8 cellular contexts compared by ENCODE assay signal in genomic region chr2:37934591-37935513, GRCh38. TPM values are rescaled to one million over a fixed set of nuclear protein-coding genes. Genes with fewer than 3 reads are reported as not detected.
DNase-seq lines count a peak whose midpoint lies in the region; ATAC-seq, FAIRE-seq and TF ChIP-seq lines count a peak whose summit lies in the region.

No MANE protein-coding gene starts in this region.

- in situ Hi-C loops in HepG2 (cut with HindIII; ENCODE audit: extremely low pct_ligation_motif_present, low pct_unique_long_range_greater_than_20kb) = no loop called here

- no TSS peak for BruUV-seq in HepG2 (replicated peaks; lab: Mats Ljungman, UMichigan)

- H3K79me2 ChIP-seq in KMS-11 (ENCODE audit: insufficient read depth, low read depth) (no peaks in the 10 kb centered on the region), HepG2 (ENCODE audit: insufficient read depth, low read length) (no peaks in the 10 kb centered on the region)

- WGBS in HepG2 (ENCODE audit: low lambda C conversion rate) = 80% methylated on average over 7 of the region's 7 CpGs
- WGBS in esophagus squamous epithelium, 2 donors = 52 to 57% methylated on average over 7 of the region's 7 CpGs

- CTCF ChIA-PET in HepG2 (lab: Yijun Ruan, JAX; ENCODE audit: low intra/inter-chr PET ratio, low total read pairs) = no interaction called here

- POLR2A ChIA-PET in HepG2 (lab: Yijun Ruan, JAX) = interaction anchor here (1.7 kb wide), 1 partner anchor 10 kb away, joined by 9 read pairs; the partner anchor contains the start of gene RMDN2

- peak; percentile 86 for ATAC-seq in GM18858 (IDR thresholded peaks at IDR 0.05; ENCODE audit: unreplicated experiment)
- peak; percentile 80 for ATAC-seq in GM21737 (IDR thresholded peaks at IDR 0.05; ENCODE audit: unreplicated experiment)
- no peak for ATAC-seq in HepG2
- ATAC-seq in sciatic nerve = no peak

- H3K27ac ChIP-seq in KMS-11 (no peak overlapping the region), HepG2 (ENCODE audit: extremely low read length, insufficient read depth, low read length) (no peak overlapping the region), esophagus squamous epithelium (no peak overlapping the region)

- peak; percentile 61 for FAIRE-seq in HepG2 (lab: Jason Lieb, UNC)

- no peak for TF ChIP-seq EP300 in HepG2 (IDR thresholded peaks at IDR 0.05; ENCODE audit: low read depth in 2 of 2, low read length in 2 of 2)
- no peak for TF ChIP-seq EP300 in HepG2 (CRISPR knock-in tag; IDR thresholded peaks at IDR 0.05; ENCODE audit: borderline replicate concordance)

- H3K9ac ChIP-seq in KMS-11 = no peak overlapping the region
- H3K9ac ChIP-seq in HepG2 (ENCODE audit: insufficient read depth, low read depth, low read length) = no peak overlapping the region

- TF ChIP-seq POLR2A in HepG2 (IDR thresholded peaks at IDR 0.05; ENCODE audit: insufficient read depth in 1 of 2, low read depth in 2 of 2, low read length in 2 of 2) = no peak
- TF ChIP-seq POLR2A in esophagus squamous epithelium (IDR thresholded peaks at IDR 0.05) = no peak

- no peak overlapping the region for H2AFZ ChIP-seq in KMS-11 (ENCODE audit: low read depth)
- H2AFZ ChIP-seq in HepG2 (ENCODE audit: low read length) = no peak overlapping the region

- intact Hi-C loops in HepG2 (cut with micrococcal nuclease; ENCODE audit: unreplicated experiment) (no loop called here), esophagus squamous epithelium (cut with DNase I) (no loop called here), sciatic nerve (cut with DNase I) (no loop called here)

- TF ChIP-seq CTCF in KMS-11 (conservative IDR thresholded peaks at IDR 0.05; ENCODE audit: low read depth, low read length) = no peak
- no peak for TF ChIP-seq CTCF in HepG2 (CRISPR knock-in tag; IDR thresholded peaks at IDR 0.05)
- TF ChIP-seq CTCF in esophagus squamous epithelium (IDR thresholded peaks at IDR 0.05) = no peak

- H4K20me1 ChIP-seq in KMS-11 (ENCODE audit: insufficient read depth) (no peaks in the 10 kb centered on the region), HepG2 (ENCODE audit: insufficient read depth, low read length) (no peaks in the 10 kb centered on the region)

- no peak for TF ChIP-seq RAD21 in HepG2 (CRISPR knock-in tag; IDR thresholded peaks at IDR 0.05)

- H3K4me1 ChIP-seq in KMS-11 (ENCODE audit: low read depth, poor library complexity, severe bottlenecking) = peaks cover 25% of the 10 kb centered on the region
- H3K4me1 ChIP-seq in HepG2 (ENCODE audit: insufficient read depth, low read length) = 0 out of 2 replicates have a peak, but pooled peaks cover 1% of the 10 kb centered on the region
- H3K4me1 ChIP-seq in esophagus squamous epithelium = peaks cover 0 to 3% (median 0%) of the 10 kb centered on the region in 3 donors

- H3K27me3 ChIP-seq in KMS-11 (ENCODE audit: insufficient read depth, low read depth) = no peaks in the 10 kb centered on the region
- no peaks in the 10 kb centered on the region for H3K27me3 ChIP-seq in HepG2 (ENCODE audit: control insufficient read depth in 1 of 2, insufficient read depth in 2 of 2, low read length in 2 of 2)
- no peaks in the 10 kb centered on the region for H3K27me3 ChIP-seq in esophagus squamous epithelium

- H3K36me3 ChIP-seq in KMS-11 (ENCODE audit: insufficient read depth) = no peaks in the 10 kb centered on the region
- H3K36me3 ChIP-seq in HepG2 (replicated peaks in 1 of 2; ENCODE audit: control insufficient read depth in 1 of 2, insufficient read depth in 2 of 2, low read length in 2 of 2) = no peaks in the 10 kb centered on the region
- H3K36me3 ChIP-seq in esophagus squamous epithelium = peaks cover 0 to 8% (median 0%) of the 10 kb centered on the region in 3 donors

- DNase-seq in HepG2 (ENCODE audit: low spot score) = no peak
- DNase-seq in stimulated activated CD4-positive, alpha-beta T cell treated with anti-CD3 and anti-CD28 coated beads, Interleukin-2, amount 100 ng/mL, for 48 hours = no peak
- no peak for DNase-seq in esophagus squamous epithelium (lab: John Stamatoyannopoulos, UW)
- no peak for DNase-seq in sciatic nerve (ENCODE audit: low spot score)
- no peak for DNase-seq in NCI-H748 treated with DMSO at 0.1 percent for 48 hours (lab: John Stamatoyannopoulos, UW)

- no peaks in the 10 kb centered on the region for H3K9me3 ChIP-seq in HepG2 (ENCODE audit: low read length)
- no peaks in the 10 kb centered on the region for H3K9me3 ChIP-seq in esophagus squamous epithelium

- H3K4me2 ChIP-seq in KMS-11 (peak overlapping the region; percentile 61), HepG2 (ENCODE audit: low read depth, low read length) (no peak overlapping the region)

- H3K4me3 ChIP-seq in KMS-11 (IDR thresholded peaks at IDR 0.05; ENCODE audit: insufficient read depth, low read depth, low read length) (peak overlapping the region; percentile 67), HepG2 (replicated peaks in 1 of 3; ENCODE audit: insufficient read depth in 1 of 3, low read depth in 2 of 3, low read length in 3 of 3) (no peak overlapping the region), esophagus squamous epithelium (peak overlapping the region in 1 of 4 donors; percentile 18)

TF ChIP-seq in HepG2, 621 proteins besides CTCF, POLR2A, EP300 and RAD21 (continues in another document):
- TF ChIP-seq ZNF549 (CRISPR knock-in tag; IDR thresholded peaks at IDR 0.05) = no peak
- no peak for TF ChIP-seq ZC3H4 (CRISPR knock-in tag; IDR thresholded peaks at IDR 0.05; ENCODE audit: borderline replicate concordance)
- no peak for TF ChIP-seq ZNF234 (CRISPR knock-in tag; conservative IDR thresholded peaks at IDR 0.05)
- TF ChIP-seq ZNF776 (CRISPR knock-in tag; IDR thresholded peaks at IDR 0.05) = no peak
- no peak for TF ChIP-seq NR3C1 (CRISPR knock-in tag; IDR thresholded peaks at IDR 0.05)
- TF ChIP-seq SATB2 (CRISPR knock-in tag; IDR thresholded peaks at IDR 0.05) = no peak
- TF ChIP-seq ZBTB43 (CRISPR knock-in tag; conservative IDR thresholded peaks at IDR 0.05) = no peak
- no peak for TF ChIP-seq ZNF740 (CRISPR knock-in tag; IDR thresholded peaks at IDR 0.05)
- TF ChIP-seq MATR3 (CRISPR knock-in tag; IDR thresholded peaks at IDR 0.05) = no peak
- TF ChIP-seq GRHL1 (CRISPR knock-in tag; conservative IDR thresholded peaks at IDR 0.05) = no peak
- TF ChIP-seq KLF6 (CRISPR knock-in tag; IDR thresholded peaks at IDR 0.05) = no peak
- no peak for TF ChIP-seq ZSCAN12 (CRISPR knock-in tag; IDR thresholded peaks at IDR 0.05)
- TF ChIP-seq ZNF703 (CRISPR knock-in tag; IDR thresholded peaks at IDR 0.05; ENCODE audit: borderline replicate concordance) = no peak

RNA-seq across cellular contexts. Expression of gene RMDN2, which starts 9.8 kb away (rescaled TPM):
- total RNA-seq in HepG2 (2016; rRNA removed; fragmentation: Illumina TruSeq; extraction: Trizol) = 4.7 and 8.9 TPM in 2 replicates
- 15.2 and 18.1 TPM in 2 replicates for total RNA-seq in HepG2 (2016; cell fraction: cytosol; rRNA removed; fragmentation: Illumina TruSeq; extraction: Trizol; ENCODE audit: low read depth)
- total RNA-seq in HepG2 (2016; cell fraction: insoluble cytoplasmic fraction; rRNA removed; fragmentation: Illumina TruSeq; extraction: Trizol) = 5.3 and 9.6 TPM in 2 replicates
- total RNA-seq in HepG2 (2016; cell fraction: membrane; rRNA removed; fragmentation: Illumina TruSeq; extraction: Trizol) = 6.2 and 8.7 TPM in 2 replicates
- total RNA-seq in HepG2 (2016; cell fraction: nucleus; rRNA removed; fragmentation: Illumina TruSeq; extraction: Trizol) = 19.6 and 19.9 TPM in 2 replicates
- 1.9 and 2.3 TPM in 2 replicates for polyA plus RNA-seq in HepG2 (2011; rRNA removed)
- polyA plus RNA-seq in HepG2 (2011; cell fraction: cytosol; rRNA removed) = 0.59 and 0.99 TPM in 2 replicates
- 1.8 and 2.1 TPM in 2 replicates for polyA plus RNA-seq in HepG2 (2011; cell fraction: nucleus; rRNA removed)
- 2.1 and 2.7 TPM in 2 replicates for polyA plus RNA-seq in HepG2 (2012)
- 0.79 and 0.85 TPM in 2 replicates for polyA plus RNA-seq in HepG2 (2016; cell fraction: cytosol; fragmentation: Illumina TruSeq; extraction: Trizol; ENCODE audit: low read depth)
- 3.2 and 3.5 TPM in 2 replicates for polyA plus RNA-seq in HepG2 (2016; cell fraction: insoluble cytoplasmic fraction; fragmentation: Illumina TruSeq; extraction: Trizol; ENCODE audit: low read depth)
- polyA plus RNA-seq in HepG2 (2016; cell fraction: membrane; fragmentation: Illumina TruSeq; extraction: Trizol; ENCODE audit: low read depth) = 1.1 and 1.6 TPM in 2 replicates
- polyA plus RNA-seq in HepG2 (2016; cell fraction: nucleus; fragmentation: Illumina TruSeq; extraction: Trizol; ENCODE audit: insufficient read depth, low read depth) = 16.4 and 18.5 TPM in 2 replicates
- polyA minus RNA-seq in HepG2 (2011; rRNA and poly(A)+ RNA removed; ENCODE audit: low replicate concordance) = 0.40 and 0.84 TPM in 2 replicates
- polyA minus RNA-seq in HepG2 (2011; cell fraction: cytosol; rRNA and poly(A)+ RNA removed) = 1.8 and 2.2 TPM in 2 replicates
- polyA minus RNA-seq in HepG2 (2011; cell fraction: nucleus; rRNA and poly(A)+ RNA removed) = 13.8 and 14.3 TPM in 2 replicates
- total RNA-seq in esophagus squamous epithelium = 1 to 10 TPM; 3.4 to 7.8 (median 4.7) TPM
- 24.0 TPM for total RNA-seq in sciatic nerve

Comparison
In these comparisons a context has a peak if more than half of its experiments do, and no peak if none do; other contexts are left out.
1. ATAC-seq: peak in GM18858 (single experiment) and GM21737 (single experiment); none in HepG2 (single experiment) and sciatic nerve (single experiment).